In the genomic region with DNA sequence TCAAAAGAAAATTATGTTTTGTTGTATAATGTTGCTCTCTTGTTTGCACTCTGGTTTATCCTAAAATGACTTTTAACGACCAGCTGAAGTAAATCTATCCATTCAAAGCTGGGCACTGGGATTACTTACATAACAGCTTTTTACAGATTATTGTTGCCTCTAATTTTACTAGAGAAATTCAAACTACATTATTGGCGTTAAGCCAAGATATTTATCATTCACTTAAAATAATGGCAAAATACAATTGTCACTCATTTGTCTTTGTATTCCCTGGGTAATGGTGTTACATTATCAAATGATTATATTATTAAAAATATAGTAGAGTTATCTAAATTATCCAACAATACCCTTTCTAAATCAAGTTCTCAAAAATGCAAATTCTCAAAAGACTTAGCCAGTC, we compare ENCODE assay signal across 6 cellular contexts.
"Had no signal": no experiment of that assay in that cellular context is flagged by ENCODE, and none has a peak within 500 bp of the region (broad histone marks: within the 10 kb centered on the region; RNA-seq: fewer than 3 reads in every experiment).

No MANE protein-coding gene starts in this region.

- H3K36me3 ChIP-seq: HAP-1 had no signal

- H3K4me3 ChIP-seq: GM23338, HAP-1 had no signal

- DNase-seq: H7, HFFc6 had no signal

- H3K9me3 ChIP-seq: HAP-1 had no signal

- ATAC-seq: GM23338, HCT116, HepG2 had no signal
